ENCODE assay signal across 16 cellular contexts in the genomic region with DNA sequence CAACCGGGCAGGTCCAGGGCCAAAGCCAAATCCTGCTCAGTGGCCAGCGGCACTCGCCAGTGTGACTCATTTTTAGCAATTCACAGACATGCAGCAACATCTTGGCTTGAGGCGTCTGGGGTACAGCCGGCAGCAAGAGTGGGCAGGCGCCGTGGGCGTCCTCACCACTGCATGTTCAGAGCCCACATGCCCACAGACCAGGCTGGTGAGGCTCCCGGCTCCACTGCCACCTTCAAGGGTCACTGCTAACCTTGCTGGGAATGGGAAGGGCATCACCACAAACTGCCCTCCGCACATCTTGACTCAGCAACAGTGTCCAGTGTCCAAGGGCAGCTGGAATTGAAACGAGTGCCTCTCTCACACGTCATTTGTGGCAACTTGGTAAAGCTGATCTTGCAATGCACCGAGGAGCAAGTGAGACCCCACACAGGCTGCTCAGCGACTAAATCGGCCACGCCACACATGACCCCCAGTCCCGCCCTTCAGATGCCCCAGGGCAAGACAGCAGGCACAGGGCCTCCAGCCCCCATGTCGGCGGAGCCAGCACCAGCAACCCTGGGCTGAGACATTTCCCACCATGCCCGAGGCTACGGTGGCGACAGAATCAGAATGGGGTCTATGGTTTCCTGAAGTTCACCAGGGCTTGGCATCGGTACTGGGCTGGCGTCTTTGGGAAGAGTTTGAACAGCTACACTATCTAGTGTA.
A peak's percentile ranks its signal among the peaks of the same experiment; 100 is the strongest.
DNase-seq lines count a peak whose midpoint lies in the region; ATAC-seq and TF ChIP-seq lines count a peak whose summit lies in the region.
"Had no signal": no experiment of that assay in that cellular context is flagged by ENCODE, and none has a peak within 500 bp of the region (broad histone marks: within the 10 kb centered on the region; RNA-seq: fewer than 3 reads in every experiment).

No MANE protein-coding gene starts in this region.

- no TSS peak for BruUV-seq in PC-3 (replicated peaks; lab: Mats Ljungman, UMichigan)

- no peak for TF ChIP-seq CTCF in PC-3 (conservative IDR thresholded peaks at IDR 0.05; ENCODE audit: low read depth, low read length)
- no peak for TF ChIP-seq CTCF in coronary artery (IDR thresholded peaks at IDR 0.05)

- H2BK15ac ChIP-seq in neuronal stem cell (ENCODE audit: low read length): no peak overlapping the region

- H3K27me3 ChIP-seq in PC-3 (ENCODE audit: low read length) (no peaks in the 10 kb centered on the region), neuronal stem cell (ENCODE audit: control insufficient read depth in 3 of 3, insufficient read depth in 3 of 3, low read depth in 1 of 3, low read length in 3 of 3) (no peaks in the 10 kb centered on the region)
- H3K27me3 ChIP-seq: BE2C, colonic mucosa, right lobe of liver had no signal

- no peaks in the 10 kb centered on the region for H3F3A ChIP-seq in PC-3 (ENCODE audit: low read length, unreplicated experiment)

- no peak overlapping the region for H3K27ac ChIP-seq in PC-3 (ENCODE audit: low read length)
- H3K27ac ChIP-seq in coronary artery: no peak overlapping the region
- H3K27ac ChIP-seq in neuronal stem cell (replicated peaks; ENCODE audit: low read length): no peak overlapping the region
- H3K27ac ChIP-seq: colonic mucosa, right lobe of liver had no signal

- no peak overlapping the region for H4K8ac ChIP-seq in neuronal stem cell (ENCODE audit: low read depth, low read length)

- H2AFZ ChIP-seq in PC-3 (ENCODE audit: low read length) (no peak overlapping the region), neuronal stem cell (ENCODE audit: low read length) (no peak overlapping the region)

- H3K79me2 ChIP-seq in PC-3 (ENCODE audit: low read length): no peaks in the 10 kb centered on the region

- no peak for ATAC-seq in PC-3
- ATAC-seq in HG03196 (IDR thresholded peaks at IDR 0.05; ENCODE audit: unreplicated experiment): no peak
- no peak for ATAC-seq in HG03095 (IDR thresholded peaks at IDR 0.05; ENCODE audit: unreplicated experiment)
- ATAC-seq: right lobe of liver had no signal

- H3K9me2 ChIP-seq in PC-3 (replicated peaks; ENCODE audit: low read length): no peaks in the 10 kb centered on the region

- intact Hi-C loops in PC-3 (cut with micrococcal nuclease): no loop called here

- H4K91ac ChIP-seq in neuronal stem cell (ENCODE audit: low read depth, low read length, poor library complexity): no peak overlapping the region

- peak overlapping the region; percentile 18 for H3K23ac ChIP-seq in neuronal stem cell (ENCODE audit: low read depth, low read length, poor library complexity)

- no CpG with 5 or more reads among the region's 24 CpGs for WGBS in neuronal stem cell (ENCODE audit: extremely low coverage in 2 of 2, insufficient read length in 2 of 2, insufficient replicate concordance in 1 of 2), 2 donors

- H3K4me1 ChIP-seq in PC-3 (ENCODE audit: insufficient read depth, low read length): no peaks in the 10 kb centered on the region
- peaks cover under 1 to 2% of the 10 kb centered on the region in 2 donors for H3K4me1 ChIP-seq in neuronal stem cell (ENCODE audit: control insufficient read depth in 2 of 2, insufficient read depth in 1 of 2, low read depth in 1 of 2, low read length in 2 of 2)
- H3K4me1 ChIP-seq: colonic mucosa, right lobe of liver had no signal

- no peak overlapping the region for H2BK12ac ChIP-seq in neuronal stem cell (ENCODE audit: low read length)

- H3K18ac ChIP-seq in neuronal stem cell (ENCODE audit: low read length): no peak overlapping the region

- H2BK5ac ChIP-seq in neuronal stem cell (ENCODE audit: low read length): no peak overlapping the region

- peaks cover 14% of the 10 kb centered on the region for H3K79me1 ChIP-seq in neuronal stem cell (ENCODE audit: low read depth, low read length)

- POLR2A ChIA-PET in PC-3 (lab: Charles Lee; ENCODE audit: unreplicated experiment): no interaction called here

- CTCF ChIA-PET in PC-3 (lab: Charles Lee): no interaction called here

- no peak overlapping the region for H3K4ac ChIP-seq in neuronal stem cell (ENCODE audit: low read length)

- H3K4me2 ChIP-seq in PC-3 (ENCODE audit: low read length) (no peak overlapping the region), neuronal stem cell (ENCODE audit: insufficient read depth, low read length, poor library complexity, severe bottlenecking) (no peak overlapping the region)

- no peak overlapping the region for H2BK120ac ChIP-seq in neuronal stem cell (ENCODE audit: low read depth, low read length)

- H3K14ac ChIP-seq in neuronal stem cell (ENCODE audit: low read length): no peak overlapping the region

- H2AK5ac ChIP-seq in neuronal stem cell (ENCODE audit: low read depth, low read length): no peak overlapping the region

- no peaks in the 10 kb centered on the region for H4K20me1 ChIP-seq in PC-3 (ENCODE audit: low read length)

- H3K9ac ChIP-seq in PC-3 (ENCODE audit: low read length) (no peak overlapping the region), neuronal stem cell (ENCODE audit: low read depth, low read length, poor library complexity) (peak overlapping the region; percentile 61)

- H3K36me3 ChIP-seq in PC-3 (ENCODE audit: low read depth, low read length): no peaks in the 10 kb centered on the region
- H3K36me3 ChIP-seq in neuronal stem cell (replicated peaks in 1 of 2; ENCODE audit: control insufficient read depth in 2 of 2, insufficient read depth in 2 of 2, low read length in 2 of 2): no peaks in the 10 kb centered on the region
- H3K36me3 ChIP-seq: BE2C, colonic mucosa, right lobe of liver had no signal

- H3K4me3 ChIP-seq in PC-3 (ENCODE audit: low read length) (no peak overlapping the region), coronary artery (no peak overlapping the region), neuronal stem cell (ENCODE audit: low read length in 2 of 2) (no peak overlapping the region)
- H3K4me3 ChIP-seq: colonic mucosa, right lobe of liver had no signal

- DNase-seq in Daoy (ENCODE audit: low read depth): peak; percentile 29
- peak; percentile 4 for DNase-seq in PC-3
- DNase-seq in coronary artery (ENCODE audit: low spot score): peak; percentile 49
- no peak for DNase-seq in neuronal stem cell (ENCODE audit: low spot score)
- DNase-seq in NOMO-1 (lab: John Stamatoyannopoulos, UW; ENCODE audit: unreplicated experiment in 2 of 2): no peak
- no peak for DNase-seq in AML-193 (lab: John Stamatoyannopoulos, UW)
- DNase-seq: activated CD4-positive, alpha-beta T cell treated with anti-CD3 and anti-CD28 coated beads for 1 hour; activated naive CD8-positive, alpha-beta T cell treated with anti-CD3 and anti-CD28 coated beads for 36 hours; BE2C; colonic mucosa; NCI-H2029 treated with DMSO at 0.1 percent for 48 hours; NCI-H748 treated with DMSO at 0.1 percent for 48 hours; stimulated activated naive CD4-positive, alpha-beta T cell treated with Interleukin-2 at 50 U/mL for 16 hours had no signal

- H3K9me3 ChIP-seq in PC-3 (ENCODE audit: low read length): no peaks in the 10 kb centered on the region
- H3K9me3 ChIP-seq in neuronal stem cell (replicated peaks in 1 of 2; ENCODE audit: control insufficient read depth in 2 of 2, insufficient read depth in 1 of 2, low read depth in 1 of 2, low read length in 2 of 2): no peaks in the 10 kb centered on the region
- H3K9me3 ChIP-seq: BE2C, colonic mucosa, right lobe of liver had no signal

Comparison
In these comparisons a context has a peak if more than half of its experiments do, and no peak if none do; other contexts are left out.
1. DNase-seq: peak in Daoy (single experiment), PC-3 (single experiment) and coronary artery (single experiment); none in neuronal stem cell (single experiment), NOMO-1 (0 of 2) and AML-193 (0 of 2).